ENCODE assay signal across 8 cellular contexts in genomic region chr3:112293368-112294321, GRCh38. TPM values are rescaled to one million over a fixed set of nuclear protein-coding genes. Genes with fewer than 3 reads are reported as not detected.
DNase-seq lines count a peak whose midpoint lies in the region; ATAC-seq and TF ChIP-seq lines count a peak whose summit lies in the region.

SLC9C1 (minus strand) TSS chr3:112294216; CDS start chr3:112286791, 7,425 bp downstream.

- TF ChIP-seq CTCF in C4-2B (conservative IDR thresholded peaks at IDR 0.05), result peak; percentile 64
- TF ChIP-seq CTCF in adrenal gland (IDR thresholded peaks at IDR 0.05), result peak; percentile 43 to 67 (median 64)
- peak; percentile 78 for TF ChIP-seq CTCF in osteocyte (IDR thresholded peaks at IDR 0.05)

- DNase-seq in HS-27A (ENCODE audit: low read depth) (peak; percentile 68), NT2/D1 (ENCODE audit: low read depth, low spot score) (peak; percentile 64), adrenal gland (peak in 6 of 7 donors; percentile 27 to 68 (median 52)), Right ventricle myocardium superior (no peak), osteocyte (ENCODE audit: extremely low spot score, unreplicated experiment) (no peak)

- H3K27ac Mint-ChIP-seq in osteocyte (ENCODE audit: unreplicated experiment), result peak within 1 kb of the TSS; percentile 65

- H3K9me3 ChIP-seq in NT2/D1 (ENCODE audit: insufficient read depth, low read length) (peaks cover 16% of the 10 kb centered on the region), adrenal gland (replicated peaks in 1 of 3) (no peaks in the 10 kb centered on the region)

- H3K4me3 ChIP-seq in NT2/D1 (ENCODE audit: insufficient read length, low read depth) (no peak within 1 kb of the TSS), adrenal gland (peak within 1 kb of the TSS in 1 of 4 donors; percentile 32)

- intact Hi-C loops in adrenal gland (cut with DNase I), result loop anchor here in 1 of 2 donors (10.0 kb wide), 1 partner anchor 231 kb away; no protein-coding TSS in a partner anchor
- intact Hi-C loops in Right ventricle myocardium superior (cut with DNase I), result loop anchor here (5.0 kb wide), 1 partner anchor 224 kb away; no protein-coding TSS in a partner anchor

- H3K9me3 Mint-ChIP-seq in osteocyte (ENCODE audit: unreplicated experiment), result no peaks in the 10 kb centered on the region

- H3K4me1 Mint-ChIP-seq in osteocyte (ENCODE audit: unreplicated experiment), result peaks cover 15% of the 10 kb centered on the region

- WGBS in adrenal gland, 4 donors, result 23 to 38% (median 31%) methylated on average over 15 of the region's 15 CpGs

- no peaks in the 10 kb centered on the region for H3K36me3 ChIP-seq in NT2/D1 (ENCODE audit: insufficient read depth, insufficient read length, low read length)
- no peaks in the 10 kb centered on the region for H3K36me3 ChIP-seq in adrenal gland (replicated peaks in 1 of 2)

- peak within 1 kb of the TSS; percentile 77 for H3K4me3 Mint-ChIP-seq in osteocyte (ENCODE audit: unreplicated experiment)

- H3K27ac ChIP-seq in C4-2B, result no peak within 1 kb of the TSS
- peak within 1 kb of the TSS in 3 of 5 donors; percentile 4 to 64 (median 35) for H3K27ac ChIP-seq in adrenal gland

- H3K4me1 ChIP-seq in NT2/D1 (ENCODE audit: insufficient read depth, insufficient read length), result no peaks in the 10 kb centered on the region
- no peaks in the 10 kb centered on the region for H3K4me1 ChIP-seq in adrenal gland (replicated peaks in 1 of 2)

- no peaks in the 10 kb centered on the region for H3K36me3 Mint-ChIP-seq in osteocyte (ENCODE audit: unreplicated experiment)

- H3K27me3 Mint-ChIP-seq in osteocyte (ENCODE audit: unreplicated experiment), result peaks cover 22% of the 10 kb centered on the region

- no peak within 1 kb of the TSS for H3K9ac ChIP-seq in NT2/D1 (ENCODE audit: insufficient read length, low read depth)

- ATAC-seq in GM18867 (IDR thresholded peaks at IDR 0.05; ENCODE audit: unreplicated experiment), result peak; percentile 58
- peak; percentile 94 for ATAC-seq in Right ventricle myocardium superior (ENCODE audit: poor library complexity)
- no peak for ATAC-seq in HG03175 (IDR thresholded peaks at IDR 0.05; ENCODE audit: unreplicated experiment)

- no peak for TF ChIP-seq POLR2A in adrenal gland (IDR thresholded peaks at IDR 0.05)

- H3K27me3 ChIP-seq in NT2/D1 (ENCODE audit: insufficient read depth, insufficient read length) (no peaks in the 10 kb centered on the region), adrenal gland (no peaks in the 10 kb centered on the region)

RNA-seq across cellular contexts. Expression of gene SLC9C1, which starts in this region (rescaled TPM):
- total RNA-seq in adrenal gland (not detected), Right ventricle myocardium superior (1.7 TPM), osteocyte (not detected in 2 replicates)
- not detected for polyA plus RNA-seq in adrenal gland

Comparison
In these comparisons a context has a peak if more than half of its experiments do, and no peak if none do; other contexts are left out.
1. Peak in DNase-seq and H3K27ac ChIP-seq in adrenal gland; RNA of the gene not detected or under 1 TPM.
2. DNase-seq: peak in HS-27A (single experiment) and NT2/D1 (single experiment); none in Right ventricle myocardium superior (single experiment) and osteocyte (single experiment).
3. Peak in every context shown above with its lines, with median percentiles within 50 percentile points of each other: CTCF ChIP-seq.